14 cellular contexts compared by ENCODE assay signal in the genomic region with DNA sequence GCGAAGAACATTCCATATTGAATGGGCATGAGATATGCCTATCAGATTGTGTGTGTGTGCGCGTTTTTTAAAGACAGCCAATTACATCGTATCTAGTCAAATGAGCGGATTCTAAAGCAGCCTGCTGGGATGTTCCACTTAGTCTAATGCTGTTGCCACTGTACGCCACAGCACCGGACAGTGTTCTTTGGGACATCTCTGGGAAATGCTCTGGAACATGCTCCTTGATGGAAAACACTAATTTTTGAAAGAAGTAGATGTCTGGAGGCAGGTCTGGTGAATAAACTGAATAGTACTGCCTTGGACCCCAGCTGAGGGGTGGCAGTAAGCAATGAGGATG. TPM values are rescaled to one million over a fixed set of nuclear protein-coding genes. Genes with fewer than 3 reads are reported as not detected.
DNase-seq lines count a peak whose midpoint lies in the region; ATAC-seq and TF ChIP-seq lines count a peak whose summit lies in the region.
"Had no signal": no experiment of that assay in that cellular context is flagged by ENCODE, and none has a peak within 500 bp of the region (broad histone marks: within the 10 kb centered on the region; RNA-seq: fewer than 3 reads in every experiment).

No MANE protein-coding gene starts in this region.

- peaks cover 7% of the 10 kb centered on the region for H3K36me3 ChIP-seq in H7 (replicated peaks; ENCODE audit: control insufficient read depth, insufficient read depth, low read length)

- DNase-seq in H7 (peak; percentile 12), chondrocyte (ENCODE audit: low spot score) (no peak), osteocyte (ENCODE audit: extremely low spot score, unreplicated experiment) (no peak)
- no peak for DNase-seq in activated CD8-positive, alpha-beta memory T cell treated with anti-CD3 and anti-CD28 coated beads, Interleukin-2, amount 10 ng/mL, durations not matched to agents 7 days and 5 days
- DNase-seq in activated naive CD4-positive, alpha-beta T cell treated with anti-CD3 and anti-CD28 coated beads for 36 hours, result no peak
- DNase-seq: activated CD4-positive, CD25-positive, alpha-beta regulatory T cell; activated T-cell treated with anti-CD3 and anti-CD28 coated beads, Interleukin-2, amount 50 U/mL, for 48 hours; CD4-positive, CD25-positive, alpha-beta regulatory T cell; islet precursor cell; naive thymus-derived CD4-positive, alpha-beta T cell; NCI-H1694 treated with DMSO at 0.1 percent for 48 hours; NCI-H82 had no signal

- ATAC-seq in activated CD8-positive, alpha-beta memory T cell treated with anti-CD3 and anti-CD28 coated beads, Interleukin-2, amount 10 ng/mL, durations not matched to agents 7 days and 5 days, result no peak
- ATAC-seq in GM19023 (IDR thresholded peaks at IDR 0.05; ENCODE audit: unreplicated experiment), result no peak
- ATAC-seq: naive thymus-derived CD4-positive, alpha-beta T cell had no signal

- no peaks in the 10 kb centered on the region for H3K27me3 ChIP-seq in H7 (ENCODE audit: control insufficient read depth, insufficient read depth, low read length)
- H3K27me3 ChIP-seq: cardiac muscle cell had no signal

- H3K27me3 Mint-ChIP-seq in chondrocyte (ENCODE audit: low read depth) (no peaks in the 10 kb centered on the region), osteocyte (ENCODE audit: unreplicated experiment) (no peaks in the 10 kb centered on the region)
- H3K27me3 Mint-ChIP-seq in activated CD8-positive, alpha-beta memory T cell treated with anti-CD3 and anti-CD28 coated beads, Interleukin-2, amount 10 ng/mL, durations not matched to agents 7 days and 5 days, result peaks cover 2% of the 10 kb centered on the region
- no peaks in the 10 kb centered on the region for H3K27me3 Mint-ChIP-seq in activated naive CD4-positive, alpha-beta T cell treated with anti-CD3 and anti-CD28 coated beads for 36 hours (ENCODE audit: low read depth)
- H3K27me3 Mint-ChIP-seq: CD4-positive, CD25-positive, alpha-beta regulatory T cell had no signal

- CTCF ChIA-PET in activated CD8-positive, alpha-beta memory T cell treated with anti-CD3 and anti-CD28 coated beads, Interleukin-2, amount 10 ng/mL, durations not matched to agents 7 days and 5 days (lab: Charles Lee), result interaction anchor here (1.6 to 2.6 kb wide), 2 partner anchors 10 to 31 kb away, joined by 7 to 13 read pairs; a partner anchor contains a TSS
- CTCF ChIA-PET in activated naive CD4-positive, alpha-beta T cell treated with anti-CD3 and anti-CD28 coated beads for 36 hours (lab: Charles Lee), result interaction anchor here (0.6 to 4.1 kb wide), 5 partner anchors 11 to 143 kb away, joined by 3 to 25 read pairs (median 5); a partner anchor contains a TSS

- H3K36me3 Mint-ChIP-seq in chondrocyte (ENCODE audit: low read depth) (peaks cover 5% of the 10 kb centered on the region), osteocyte (ENCODE audit: unreplicated experiment) (peaks cover 12% of the 10 kb centered on the region)
- H3K36me3 Mint-ChIP-seq in activated CD8-positive, alpha-beta memory T cell treated with anti-CD3 and anti-CD28 coated beads, Interleukin-2, amount 10 ng/mL, durations not matched to agents 7 days and 5 days, result peaks cover 19% of the 10 kb centered on the region
- H3K36me3 Mint-ChIP-seq in activated naive CD4-positive, alpha-beta T cell treated with anti-CD3 and anti-CD28 coated beads for 36 hours (ENCODE audit: low read depth), result peaks cover 13% of the 10 kb centered on the region

- H3K9me3 Mint-ChIP-seq in chondrocyte (ENCODE audit: low read depth) (no peaks in the 10 kb centered on the region), osteocyte (ENCODE audit: unreplicated experiment) (no peaks in the 10 kb centered on the region)
- H3K9me3 Mint-ChIP-seq in activated CD8-positive, alpha-beta memory T cell treated with anti-CD3 and anti-CD28 coated beads, Interleukin-2, amount 10 ng/mL, durations not matched to agents 7 days and 5 days (ENCODE audit: low read depth), result no peaks in the 10 kb centered on the region
- H3K9me3 Mint-ChIP-seq in activated naive CD4-positive, alpha-beta T cell treated with anti-CD3 and anti-CD28 coated beads for 36 hours, result no peaks in the 10 kb centered on the region
- H3K9me3 Mint-ChIP-seq: CD4-positive, CD25-positive, alpha-beta regulatory T cell; naive thymus-derived CD4-positive, alpha-beta T cell had no signal

- peak overlapping the region; percentile 89 for H3K27ac Mint-ChIP-seq in chondrocyte (ENCODE audit: unreplicated experiment)
- H3K27ac Mint-ChIP-seq in osteocyte (ENCODE audit: unreplicated experiment), result peak overlapping the region; percentile 70
- H3K27ac Mint-ChIP-seq in activated CD8-positive, alpha-beta memory T cell treated with anti-CD3 and anti-CD28 coated beads, Interleukin-2, amount 10 ng/mL, durations not matched to agents 7 days and 5 days, result no peak overlapping the region
- no peak overlapping the region for H3K27ac Mint-ChIP-seq in activated naive CD4-positive, alpha-beta T cell treated with anti-CD3 and anti-CD28 coated beads for 36 hours
- H3K27ac Mint-ChIP-seq: CD4-positive, CD25-positive, alpha-beta regulatory T cell had no signal

- H3K4me3 ChIP-seq in H7 (ENCODE audit: insufficient read depth, low read depth, low read length), result no peak overlapping the region
- H3K4me3 ChIP-seq: cardiac muscle cell had no signal

- intact Hi-C loops in activated naive CD4-positive, alpha-beta T cell treated with anti-CD3 and anti-CD28 coated beads for 36 hours (cut with micrococcal nuclease), result no loop called here

- H3K4me1 Mint-ChIP-seq in chondrocyte (ENCODE audit: low read depth) (peaks cover 75% of the 10 kb centered on the region), osteocyte (ENCODE audit: unreplicated experiment) (peaks cover 54% of the 10 kb centered on the region)
- peaks cover 22% of the 10 kb centered on the region for H3K4me1 Mint-ChIP-seq in activated CD8-positive, alpha-beta memory T cell treated with anti-CD3 and anti-CD28 coated beads, Interleukin-2, amount 10 ng/mL, durations not matched to agents 7 days and 5 days
- peaks cover 44% of the 10 kb centered on the region for H3K4me1 Mint-ChIP-seq in activated naive CD4-positive, alpha-beta T cell treated with anti-CD3 and anti-CD28 coated beads for 36 hours (ENCODE audit: low read depth)

- TF ChIP-seq CTCF in chondrocyte (IDR thresholded peaks at IDR 0.05) (no peak), osteocyte (IDR thresholded peaks at IDR 0.05) (no peak)

- H3K4me3 Mint-ChIP-seq in chondrocyte (ENCODE audit: unreplicated experiment) (peak overlapping the region; percentile 11), osteocyte (ENCODE audit: unreplicated experiment) (peak overlapping the region; percentile 9)
- H3K4me3 Mint-ChIP-seq in activated CD8-positive, alpha-beta memory T cell treated with anti-CD3 and anti-CD28 coated beads, Interleukin-2, amount 10 ng/mL, durations not matched to agents 7 days and 5 days, result no peak overlapping the region
- H3K4me3 Mint-ChIP-seq in activated naive CD4-positive, alpha-beta T cell treated with anti-CD3 and anti-CD28 coated beads for 36 hours, result no peak overlapping the region

RNA-seq across cellular contexts. Expression of a gene that starts 3.6 kb away (rescaled TPM):
- total RNA-seq in H7 (2014; rRNA removed; shearing (Covaris generic)), result 15.7 and 17.9 TPM in 2 replicates
- total RNA-seq in chondrocyte (17.1 to 19.9 TPM (median 17.9 TPM) in 3 replicates), osteocyte (18.2 and 20.8 TPM in 2 replicates)
- 1 to 10 TPM in 1 of 2 experiments, under 1 TPM in 1; 0.91 to 1.7 TPM for total RNA-seq in activated CD8-positive, alpha-beta memory T cell treated with anti-CD3 and anti-CD28 coated beads, Interleukin-2, amount 10 ng/mL, durations not matched to agents 7 days and 5 days
- under 1 TPM; 0.55 to 0.67 TPM for total RNA-seq in activated naive CD4-positive, alpha-beta T cell treated with anti-CD3 and anti-CD28 coated beads for 36 hours

RNA-seq across cellular contexts. Expression of a gene that starts 5.8 kb away (rescaled TPM):
- total RNA-seq in H7 (2014; rRNA removed; shearing (Covaris generic)), result 69.8 and 84.4 TPM in 2 replicates
- total RNA-seq in chondrocyte, result 19.4 to 33.9 TPM (median 21.3 TPM) in 3 replicates
- 40.8 and 45.1 TPM in 2 replicates for total RNA-seq in osteocyte
- total RNA-seq in activated CD8-positive, alpha-beta memory T cell treated with anti-CD3 and anti-CD28 coated beads, Interleukin-2, amount 10 ng/mL, durations not matched to agents 7 days and 5 days, result 10 to 100 TPM; 47.3 to 47.9 TPM
- 10 to 100 TPM; 29.3 to 31.0 TPM for total RNA-seq in activated naive CD4-positive, alpha-beta T cell treated with anti-CD3 and anti-CD28 coated beads for 36 hours

RNA-seq across cellular contexts. Expression of a gene that starts 9.9 kb away (rescaled TPM):
- total RNA-seq in H7 (2014; rRNA removed; shearing (Covaris generic)), result 98.6 and 103 TPM in 2 replicates
- total RNA-seq in chondrocyte (34.7 to 40.4 TPM (median 35.1 TPM) in 3 replicates), osteocyte (44.0 and 50.9 TPM in 2 replicates)
- total RNA-seq in activated CD8-positive, alpha-beta memory T cell treated with anti-CD3 and anti-CD28 coated beads, Interleukin-2, amount 10 ng/mL, durations not matched to agents 7 days and 5 days, result 100 to 1,000 TPM in 1 of 2 experiments, 10 to 100 TPM in 1; 84.2 to 101 TPM
- total RNA-seq in activated naive CD4-positive, alpha-beta T cell treated with anti-CD3 and anti-CD28 coated beads for 36 hours, result 10 to 100 TPM; 92.3 to 94.6 TPM

RNA-seq across cellular contexts. Expression of a gene that starts 10.5 kb away (rescaled TPM):
- total RNA-seq in H7 (2014; rRNA removed; shearing (Covaris generic)), result 159 and 201 TPM in 2 replicates
- total RNA-seq in chondrocyte, result 76.3 to 93.9 TPM (median 89.4 TPM) in 3 replicates
- 77.2 and 77.3 TPM in 2 replicates for total RNA-seq in osteocyte
- total RNA-seq in activated CD8-positive, alpha-beta memory T cell treated with anti-CD3 and anti-CD28 coated beads, Interleukin-2, amount 10 ng/mL, durations not matched to agents 7 days and 5 days, result 100 to 1,000 TPM; 100 to 110 TPM
- 10 to 100 TPM; 86.8 to 96.1 TPM for total RNA-seq in activated naive CD4-positive, alpha-beta T cell treated with anti-CD3 and anti-CD28 coated beads for 36 hours

RNA-seq across cellular contexts. Expression of a gene that starts 21.9 kb away (rescaled TPM):
- 1.00 and 1.4 TPM in 2 replicates for total RNA-seq in H7 (2014; rRNA removed; shearing (Covaris generic))
- total RNA-seq in chondrocyte (1.8 to 2.4 TPM in 2 of 3 replicates, not detected in the other), osteocyte (not detected in 2 replicates)
- total RNA-seq in activated CD8-positive, alpha-beta memory T cell treated with anti-CD3 and anti-CD28 coated beads, Interleukin-2, amount 10 ng/mL, durations not matched to agents 7 days and 5 days, result 10 to 100 TPM; 84.4 to 88.4 TPM
- total RNA-seq in activated naive CD4-positive, alpha-beta T cell treated with anti-CD3 and anti-CD28 coated beads for 36 hours, result 10 to 100 TPM; 18.4 to 21.8 TPM

Comparison
In these comparisons a context has a peak if more than half of its experiments do, and no peak if none do; other contexts are left out.
1. H3K27ac Mint-ChIP-seq: peak in chondrocyte (single experiment) and osteocyte (single experiment); none in activated CD8-positive, alpha-beta memory T cell treated with anti-CD3 and anti-CD28 coated beads, Interleukin-2, amount 10 ng/mL, durations not matched to agents 7 days and 5 days (single experiment) and activated naive CD4-positive, alpha-beta T cell treated with anti-CD3 and anti-CD28 coated beads for 36 hours (single experiment).
2. H3K4me3 Mint-ChIP-seq: peak in chondrocyte (single experiment) and osteocyte (single experiment); none in activated CD8-positive, alpha-beta memory T cell treated with anti-CD3 and anti-CD28 coated beads, Interleukin-2, amount 10 ng/mL, durations not matched to agents 7 days and 5 days (single experiment) and activated naive CD4-positive, alpha-beta T cell treated with anti-CD3 and anti-CD28 coated beads for 36 hours (single experiment).